34 cellular contexts compared by ENCODE assay signal in the genomic region with DNA sequence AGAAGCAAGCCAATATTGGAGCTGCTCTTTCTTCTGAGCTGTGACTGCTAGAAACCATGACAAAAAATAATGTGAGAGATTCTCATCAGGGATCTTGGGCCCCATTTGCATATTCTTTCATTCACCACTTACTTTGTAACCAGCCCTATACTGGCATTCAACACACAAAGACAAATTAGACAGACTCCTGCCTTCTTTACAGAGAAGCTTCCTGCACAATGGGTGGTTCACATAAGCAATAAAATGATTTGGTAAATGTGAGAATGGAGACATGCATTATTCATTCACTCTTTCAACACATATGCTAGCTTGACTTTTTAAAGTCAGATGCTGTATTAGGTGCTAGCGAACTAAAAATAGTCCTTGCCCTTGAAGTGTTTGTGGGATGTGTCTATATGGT.
"Had no signal": no experiment of that assay in that cellular context is flagged by ENCODE, and none has a peak within 500 bp of the region (broad histone marks: within the 10 kb centered on the region; RNA-seq: fewer than 3 reads in every experiment).

No MANE protein-coding gene starts in this region.

- H3K4me3 ChIP-seq: MG63 had no signal

- H3K9me3 ChIP-seq: MG63 had no signal

- H3K27me3 ChIP-seq: MG63 had no signal

- DNase-seq: Kasumi-1, MG63, MM.1S, MV-4-11, NCI-H1048, NCI-H1092, NCI-H1092 treated with DMSO at 0.1 percent for 48 hours, NCI-H1105, NCI-H1105 treated with DMSO at 0.1 percent for 48 hours, NCI-H1417, NCI-H1417 treated with DMSO at 0.1 percent for 48 hours, NCI-H1436, NCI-H1436 treated with DMSO at 0.1 percent for 48 hours, NCI-H146, NCI-H1694, NCI-H1694 treated with DMSO at 0.1 percent for 48 hours, NCI-H187, NCI-H187 treated with DMSO at 0.1 percent for 48 hours, NCI-H1930, NCI-H2029, NCI-H2029 treated with DMSO at 0.1 percent for 48 hours, NCI-H2081, NCI-H2081 treated with DMSO at 0.1 percent for 48 hours, NCI-H2107, NCI-H2171, NCI-H2171 treated with DMSO at 0.1 percent for 48 hours, NCI-H2227 treated with DMSO at 0.1 percent for 48 hours, NCI-H226, NCI-H345, NCI-H446, NCI-H446 treated with DMSO at 0.1 percent for 48 hours, NCI-H510A, NCI-H510A treated with DMSO at 0.1 percent for 48 hours, NCI-H524 had no signal

- H3K36me3 ChIP-seq: MG63 had no signal
